ENCODE assay signal across 22 cellular contexts in genomic region chr2:24507511-24507910, GRCh38. TPM values are rescaled to one million over a fixed set of nuclear protein-coding genes. Genes with fewer than 3 reads are reported as not detected.
DNase-seq lines count a peak whose midpoint lies in the region; ATAC-seq, FAIRE-seq and TF ChIP-seq lines count a peak whose summit lies in the region.
"Had no signal": no experiment of that assay in that cellular context is flagged by ENCODE, and none has a peak within 500 bp of the region (broad histone marks: within the 10 kb centered on the region; RNA-seq: fewer than 3 reads in every experiment).

No MANE protein-coding gene starts in this region.

- intact Hi-C loops in pancreas (cut with DNase I): no loop called here

- no peaks in the 10 kb centered on the region for H3K27me3 Mint-ChIP-seq in central memory CD8-positive, alpha-beta T cell
- no peaks in the 10 kb centered on the region for H3K27me3 Mint-ChIP-seq in memory B cell
- H3K27me3 Mint-ChIP-seq in stimulated activated naive CD8-positive, alpha-beta T cell treated with anti-CD3 and anti-CD28 coated beads, Interleukin-15, amount 100 ng/mL, for 72 hours: no peaks in the 10 kb centered on the region
- H3K27me3 Mint-ChIP-seq: CD4-positive, CD25-positive, alpha-beta regulatory T cell had no signal

- no peak overlapping the region for H3K27ac ChIP-seq in pancreas
- H3K27ac ChIP-seq: SJCRH30 had no signal

- H3K36me3 ChIP-seq in pancreas: no peaks in the 10 kb centered on the region

- TF ChIP-seq CTCF in pancreas (IDR thresholded peaks at IDR 0.05): no peak

- H3K4me3 ChIP-seq in pancreas: no peak overlapping the region
- H3K4me3 ChIP-seq: GM23338, SJCRH30 had no signal

- no peaks in the 10 kb centered on the region for H3K9me3 ChIP-seq in pancreas

- FAIRE-seq in GM18507 (lab: Jason Lieb, UNC) (peak; percentile 49), pancreas (lab: Jason Lieb, UNC) (peak; percentile 9)
- FAIRE-seq: HTR-8/SVneo had no signal

- DNase-seq in GM18507 (ENCODE audit: extremely low spot score, insufficient read length, low read depth) (no peak), memory B cell (ENCODE audit: low spot score in 2 of 2) (no peak), pancreas (no peak)
- no peak for DNase-seq in central memory CD8-positive, alpha-beta T cell (ENCODE audit: low spot score in 2 of 2)
- no peak for DNase-seq in stimulated activated naive CD8-positive, alpha-beta T cell treated with anti-CD3 and anti-CD28 coated beads, Interleukin-15, amount 100 ng/mL, for 72 hours
- no peak for DNase-seq in activated naive CD4-positive, alpha-beta T cell treated with anti-CD3 and anti-CD28 coated beads, Interleukin-2, amount 50 U/mL, for 16 hours
- DNase-seq: CD4-positive, CD25-positive, alpha-beta regulatory T cell; H9; KBM-7; MV-4-11; NCI-H1105; NCI-H146; NCI-H1930; NCI-H2107; NCI-H446; NCI-H524 treated with DMSO at 0.1 percent for 48 hours; NCI-H774; PC-3; SJCRH30 had no signal

- H3K4me1 ChIP-seq in pancreas: peaks cover 10 to 33% (median 17%) of the 10 kb centered on the region in 3 donors
- H3K4me1 ChIP-seq: SJCRH30 had no signal

- H3K27me3 ChIP-seq in pancreas: no peaks in the 10 kb centered on the region
- H3K27me3 ChIP-seq: SJCRH30 had no signal

- H3K4me1 Mint-ChIP-seq in central memory CD8-positive, alpha-beta T cell: peaks cover 87% of the 10 kb centered on the region
- H3K4me1 Mint-ChIP-seq in memory B cell: peaks cover 59% of the 10 kb centered on the region
- H3K4me1 Mint-ChIP-seq in stimulated activated naive CD8-positive, alpha-beta T cell treated with anti-CD3 and anti-CD28 coated beads, Interleukin-15, amount 100 ng/mL, for 72 hours: peaks cover 92% of the 10 kb centered on the region
- H3K4me1 Mint-ChIP-seq: H9 had no signal

- peak overlapping the region; percentile 10 for H3K4me3 Mint-ChIP-seq in central memory CD8-positive, alpha-beta T cell
- H3K4me3 Mint-ChIP-seq in memory B cell: no peak overlapping the region
- H3K4me3 Mint-ChIP-seq in stimulated activated naive CD8-positive, alpha-beta T cell treated with anti-CD3 and anti-CD28 coated beads, Interleukin-15, amount 100 ng/mL, for 72 hours: no peak overlapping the region
- H3K4me3 Mint-ChIP-seq: GM23338, H9 had no signal

- no peaks in the 10 kb centered on the region for H3K9me3 Mint-ChIP-seq in central memory CD8-positive, alpha-beta T cell
- no peaks in the 10 kb centered on the region for H3K9me3 Mint-ChIP-seq in memory B cell
- no peaks in the 10 kb centered on the region for H3K9me3 Mint-ChIP-seq in stimulated activated naive CD8-positive, alpha-beta T cell treated with anti-CD3 and anti-CD28 coated beads, Interleukin-15, amount 100 ng/mL, for 72 hours
- H3K9me3 Mint-ChIP-seq: CD4-positive, CD25-positive, alpha-beta regulatory T cell; GM23338; H9 had no signal

- WGBS in pancreas, 2 donors: 81 to 84% methylated on average over 3 of the region's 3 CpGs

- no peak for ATAC-seq in central memory CD8-positive, alpha-beta T cell (replicated peaks; ENCODE audit: extremely low read depth, poor library complexity, severe bottlenecking)
- ATAC-seq in memory B cell (ENCODE audit: low read depth) (no peak), pancreas (no peak), GM18867 (IDR thresholded peaks at IDR 0.05; ENCODE audit: unreplicated experiment) (no peak)
- no peak for ATAC-seq in stimulated activated naive CD8-positive, alpha-beta T cell treated with anti-CD3 and anti-CD28 coated beads, Interleukin-15, amount 100 ng/mL, for 72 hours
- ATAC-seq: GM23338, PC-3 had no signal

- peaks cover 4% of the 10 kb centered on the region for H3K36me3 Mint-ChIP-seq in central memory CD8-positive, alpha-beta T cell (ENCODE audit: insufficient read depth)
- H3K36me3 Mint-ChIP-seq in memory B cell: peaks cover 2% of the 10 kb centered on the region

- peak overlapping the region; percentile 69 for H3K27ac Mint-ChIP-seq in central memory CD8-positive, alpha-beta T cell (ENCODE audit: low read depth)
- H3K27ac Mint-ChIP-seq in memory B cell: peak overlapping the region; percentile 13
- peak overlapping the region in 1 of 2 donors; percentile 9 for H3K27ac Mint-ChIP-seq in stimulated activated naive CD8-positive, alpha-beta T cell treated with anti-CD3 and anti-CD28 coated beads, Interleukin-15, amount 100 ng/mL, for 72 hours
- H3K27ac Mint-ChIP-seq: CD4-positive, CD25-positive, alpha-beta regulatory T cell; GM23338; H9 had no signal

RNA-seq across cellular contexts. Expression of gene NCOA1, which starts 16.5 kb away (rescaled TPM):
- 10 to 100 TPM; 14.9 to 27.0 (median 17.8) TPM for total RNA-seq in pancreas
- 10 to 100 TPM in 1 of 2 donors, 1 to 10 TPM in 1; 6.2 to 10.9 TPM for polyA plus RNA-seq in pancreas
